In the genomic region with DNA sequence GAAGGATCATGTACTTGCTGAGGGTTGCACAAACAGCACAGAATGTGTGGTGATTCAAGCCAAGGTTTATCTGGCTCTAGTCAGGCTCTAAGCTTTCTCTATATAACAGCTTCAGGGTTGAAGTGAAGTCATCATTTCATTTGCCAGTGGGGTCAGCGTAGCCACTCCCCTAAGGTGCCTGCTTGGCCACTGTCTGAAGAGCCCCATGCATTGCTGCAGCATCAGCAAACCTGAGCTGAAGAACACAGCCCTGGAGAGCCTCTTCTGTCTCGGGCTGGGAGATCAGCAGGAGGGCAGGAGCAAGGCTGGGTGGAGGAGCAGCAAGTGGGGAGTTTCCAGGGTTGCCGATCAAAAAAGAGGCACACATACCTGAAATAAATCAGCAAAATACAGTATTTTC, we compare ENCODE assay signal across 22 cellular contexts.
DNase-seq lines count a peak whose midpoint lies in the region; ATAC-seq lines count a peak whose summit lies in the region.
"Had no signal": no experiment of that assay in that cellular context is flagged by ENCODE, and none has a peak within 500 bp of the region (broad histone marks: within the 10 kb centered on the region; RNA-seq: fewer than 3 reads in every experiment).

No MANE protein-coding gene starts in this region.

- DNase-seq in NCI-H510A treated with DMSO at 0.1 percent for 48 hours (lab: John Stamatoyannopoulos, UW) (peak; percentile 21), iPS-NIHi11 (ENCODE audit: low spot score) (peak; percentile 33), GDM1 (lab: John Stamatoyannopoulos, UW) (no peak), NCI-H1105 treated with DMSO at 0.1 percent for 48 hours (lab: John Stamatoyannopoulos, UW) (no peak)
- DNase-seq: activated CD4-positive, alpha-beta T cell treated with anti-CD3 and anti-CD28 coated beads for 4 hours; activated naive CD4-positive, alpha-beta T cell treated with anti-CD3 and anti-CD28 coated beads for 36 hours; activated T-cell treated with anti-CD3 and anti-CD28 coated beads, Interleukin-2, amount 50 U/mL, for 48 hours; CD4-positive, alpha-beta T cell; cortex of kidney; DMS153; left colon; naive thymus-derived CD8-positive, alpha-beta T cell; NCI-H1436 treated with DMSO at 0.1 percent for 48 hours; NCI-H2227 treated with DMSO at 0.1 percent for 48 hours; NK-92 treated with Interleukin-12 subunit alpha and Interleukin-12 subunit beta, amount 100 ng/mL, for 24 hours; stimulated activated CD4-positive, alpha-beta T cell treated with anti-CD3 and anti-CD28 coated beads, Interleukin-2, amount 100 ng/mL, for 48 hours; stimulated activated naive B cell treated with anti-CD40 and anti-IgM and Interleukin-4, amounts not matched to agents 10 μg/mL and 1 μg/mL and 100 μg/mL, for 72 hours had no signal

- ATAC-seq in GM18907 (IDR thresholded peaks at IDR 0.05; ENCODE audit: unreplicated experiment) (peak; percentile 55), GM19468 (IDR thresholded peaks at IDR 0.05; ENCODE audit: extremely low read depth, unreplicated experiment) (peak; percentile 12), GM18858 (IDR thresholded peaks at IDR 0.05; ENCODE audit: unreplicated experiment) (no peak)
- ATAC-seq: HepG2; left colon; naive thymus-derived CD8-positive, alpha-beta T cell; Panc1; stimulated activated naive B cell treated with anti-CD40 and anti-IgM and Interleukin-4, amounts not matched to agents 10 μg/mL and 1 μg/mL and 100 μg/mL, for 72 hours had no signal

Comparison
In these comparisons a context has a peak if more than half of its experiments do, and no peak if none do; other contexts are left out.
1. DNase-seq: peak in NCI-H510A treated with DMSO at 0.1 percent for 48 hours (single experiment) and iPS-NIHi11 (single experiment); none in GDM1 (single experiment) and NCI-H1105 treated with DMSO at 0.1 percent for 48 hours (single experiment).